8 cellular contexts compared by ENCODE assay signal in the genomic region with DNA sequence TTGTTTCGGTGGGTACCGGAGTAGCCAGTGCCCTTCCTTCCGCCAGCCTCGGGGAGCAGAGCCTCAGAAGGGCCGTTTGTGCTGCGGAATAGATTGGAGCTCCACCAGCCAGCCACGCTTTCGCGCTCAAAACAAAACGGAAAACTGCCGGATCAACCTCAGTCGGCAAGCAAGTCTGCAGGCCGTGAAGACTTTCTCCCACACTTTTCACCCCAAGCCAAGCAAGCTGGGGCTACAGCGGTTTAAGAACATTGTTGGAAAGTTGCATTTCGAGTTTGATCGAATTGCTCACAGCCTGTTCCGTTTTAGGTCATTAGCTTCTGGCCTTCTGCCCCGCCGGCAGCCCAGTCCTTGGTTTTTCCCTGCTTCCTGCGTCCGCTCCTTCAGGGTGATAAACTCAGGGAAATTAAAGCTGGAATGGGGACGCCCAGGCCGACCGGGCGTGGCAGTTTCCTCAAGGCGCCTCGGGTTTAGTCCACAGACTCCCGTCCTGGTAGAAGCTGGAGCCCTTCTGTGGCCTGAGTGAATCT. TPM values are rescaled to one million over a fixed set of nuclear protein-coding genes. Genes with fewer than 3 reads are reported as not detected.
DNase-seq lines count a peak whose midpoint lies in the region; ATAC-seq and TF ChIP-seq lines count a peak whose summit lies in the region.

No MANE protein-coding gene starts in this region.

- no peak overlapping the region for H3K27ac Mint-ChIP-seq in T-cell

- no peaks in the 10 kb centered on the region for H3K36me3 Mint-ChIP-seq in T-cell

- POLR2A ChIA-PET in T-cell (lab: Charles Lee), result no interaction called here

- H3K9me3 ChIP-seq in BE2C, result no peaks in the 10 kb centered on the region
- no peaks in the 10 kb centered on the region for H3K9me3 ChIP-seq in neuron (ENCODE audit: low read length)

- H3K36me3 ChIP-seq in BE2C (no peaks in the 10 kb centered on the region), neuron (ENCODE audit: insufficient read depth, low read length) (no peaks in the 10 kb centered on the region)

- H3K9me3 Mint-ChIP-seq in T-cell, result no peaks in the 10 kb centered on the region

- peak in 1 of 4 experiments; percentile 5 for ATAC-seq in T-cell (replicated peaks in 1 of 4)

- peak overlapping the region; percentile 98 for H2AFZ ChIP-seq in neuron (ENCODE audit: low read depth, low read length)

- no peaks in the 10 kb centered on the region for H3K4me1 ChIP-seq in BE2C
- H3K4me1 ChIP-seq in neuron (ENCODE audit: insufficient read depth, low read length), result peaks cover 30% of the 10 kb centered on the region

- peak overlapping the region; percentile 61 for H3K4me3 ChIP-seq in BE2C (ENCODE audit: low read depth, low read length)
- peak overlapping the region; percentile 44 for H3K4me3 ChIP-seq in HFF-Myc (replicated peaks; ENCODE audit: low read depth, low read length)
- H3K4me3 ChIP-seq in fibroblast of pulmonary artery (replicated peaks; ENCODE audit: low read depth, low read length), result peak overlapping the region; percentile 55
- H3K4me3 ChIP-seq in neuron (ENCODE audit: low read length), result peak overlapping the region; percentile 56

- H3K27me3 ChIP-seq in BE2C, result peaks cover 69% of the 10 kb centered on the region
- H3K27me3 ChIP-seq in neuron (ENCODE audit: insufficient read depth, low read length), result peaks cover 60% of the 10 kb centered on the region

- DNase-seq in BE2C (peak; percentile 14), HFF-Myc (ENCODE audit: extremely low read depth, low read depth) (no peak), T-cell (no peak), fibroblast of pulmonary artery (ENCODE audit: low read depth) (no peak), activated gamma-delta T cell treated with Interleukin-2 at 50 U/mL for 16 hours (no peak), OCI-M1 (lab: John Stamatoyannopoulos, UW) (no peak)
- DNase-seq in stimulated activated CD4-positive, alpha-beta T cell treated with anti-CD3 and anti-CD28 coated beads, Interleukin-2, amount 100 ng/mL, for 24 hours, result no peak

- H3K4me1 Mint-ChIP-seq in T-cell, result peaks cover 21 to 32% (median 32%) of the 10 kb centered on the region in 3 donors

- peak overlapping the region; percentile 81 to 97 (median 82) for H3K4me3 Mint-ChIP-seq in T-cell

- TF ChIP-seq CTCF in BE2C (IDR thresholded peaks at IDR 0.05; ENCODE audit: low read depth, low read length), result no peak
- no peak for TF ChIP-seq CTCF in HFF-Myc (IDR thresholded peaks at IDR 0.05; ENCODE audit: low read depth, low read length, missing control alignments)
- no peak for TF ChIP-seq CTCF in fibroblast of pulmonary artery (IDR thresholded peaks at IDR 0.05; ENCODE audit: low read length, missing control alignments)

- peaks cover 57 to 73% of the 10 kb centered on the region in 2 donors for H3K27me3 Mint-ChIP-seq in T-cell

- CTCF ChIA-PET in T-cell (lab: Charles Lee), result no interaction called here

RNA-seq across cellular contexts. Expression of gene CCNO, which starts 0.8 kb away (rescaled TPM):
- not detected for polyA plus RNA-seq in BE2C (2012; ENCODE audit: insufficient read depth, insufficient read length, low read depth)
- under 1 TPM in 1 of 5 donors, not detected in 4; 0.20 TPM for total RNA-seq in T-cell

RNA-seq across cellular contexts. Expression of gene MCIDAS, which starts 7.1 kb away (rescaled TPM):
- not detected for polyA plus RNA-seq in BE2C (2012; ENCODE audit: insufficient read depth, insufficient read length, low read depth)
- not detected for total RNA-seq in T-cell
